26 cellular contexts compared by ENCODE assay signal in the genomic region with DNA sequence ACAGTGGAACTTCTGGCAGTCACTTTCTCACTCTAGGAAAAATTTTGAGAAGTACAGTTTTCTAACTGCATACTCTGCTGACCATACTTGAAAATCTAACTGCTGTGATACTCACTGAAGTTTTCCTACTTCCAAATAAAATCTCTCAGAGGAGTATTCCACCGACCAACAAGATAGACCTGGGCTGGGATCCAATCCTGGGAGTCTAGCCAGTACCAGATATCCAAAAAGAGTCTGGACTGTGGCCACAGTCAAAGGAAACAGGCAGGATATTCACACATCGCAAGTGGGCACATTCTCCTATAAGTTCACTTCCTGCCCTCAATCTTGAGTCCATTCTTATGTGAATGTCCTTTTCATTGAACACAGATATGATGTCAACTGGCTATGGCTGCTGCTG.
DNase-seq lines count a peak whose midpoint lies in the region; ATAC-seq, FAIRE-seq and TF ChIP-seq lines count a peak whose summit lies in the region.
"Had no signal": no experiment of that assay in that cellular context is flagged by ENCODE, and none has a peak within 500 bp of the region (broad histone marks: within the 10 kb centered on the region; RNA-seq: fewer than 3 reads in every experiment).

No MANE protein-coding gene starts in this region.

- H3K4me1 ChIP-seq in heart right ventricle (peaks cover 0 to 6% (median 0%) of the 10 kb centered on the region in 9 donors), astrocyte (ENCODE audit: insufficient read depth, low read length) (no peaks in the 10 kb centered on the region), testis (no peaks in the 10 kb centered on the region)
- H3K4me1 ChIP-seq: psoas muscle, spleen had no signal

- no peak for TF ChIP-seq POLR2A in testis (IDR thresholded peaks at IDR 0.05)

- ATAC-seq in heart right ventricle, result peak in 7 of 8 donors; percentile 63 to 78 (median 75)
- ATAC-seq in left lobe of liver, result peak; percentile 64
- ATAC-seq in HG02973 (IDR thresholded peaks at IDR 0.05; ENCODE audit: unreplicated experiment), result no peak
- ATAC-seq: HCT116; psoas muscle; SK-N-SH treated with all-trans-retinoic acid at 6 μM for 48 hours; stimulated activated naive CD8-positive, alpha-beta T cell treated with anti-CD3 and anti-CD28 coated beads, Interleukin-15, amount 100 ng/mL, for 72 hours; WTC11 had no signal

- no peaks in the 10 kb centered on the region for H3K4me1 Mint-ChIP-seq in astrocyte (ENCODE audit: low read depth, unreplicated experiment)
- H3K4me1 Mint-ChIP-seq: B cell; neural crest cell; stimulated activated naive CD8-positive, alpha-beta T cell treated with anti-CD3 and anti-CD28 coated beads, Interleukin-15, amount 100 ng/mL, for 72 hours had no signal

- H4K20me1 ChIP-seq in astrocyte (ENCODE audit: insufficient read depth, low read length), result no peaks in the 10 kb centered on the region

- no peaks in the 10 kb centered on the region for H3K9me3 Mint-ChIP-seq in astrocyte (ENCODE audit: unreplicated experiment)

- no peaks in the 10 kb centered on the region for H3K27me3 Mint-ChIP-seq in astrocyte (ENCODE audit: low read depth, unreplicated experiment)
- H3K27me3 Mint-ChIP-seq: B cell; stimulated activated naive CD8-positive, alpha-beta T cell treated with anti-CD3 and anti-CD28 coated beads, Interleukin-15, amount 100 ng/mL, for 72 hours had no signal

- H3K4me3 Mint-ChIP-seq in astrocyte (ENCODE audit: unreplicated experiment), result no peak overlapping the region
- H3K4me3 Mint-ChIP-seq: B cell; neural crest cell; stimulated activated naive CD8-positive, alpha-beta T cell treated with anti-CD3 and anti-CD28 coated beads, Interleukin-15, amount 100 ng/mL, for 72 hours; WTC11 had no signal

- peak in 1 of 2 donors; percentile 44 for DNase-seq in heart right ventricle
- no peak for DNase-seq in cardiac septum (ENCODE audit: low spot score)
- DNase-seq in astrocyte (ENCODE audit: low read depth), result peak; percentile 1
- DNase-seq in left lobe of liver (ENCODE audit: low spot score), result peak; percentile 41
- DNase-seq in testis, result peak; percentile 25
- no peak for DNase-seq in stimulated activated naive CD4-positive, alpha-beta T cell (lab: John Stamatoyannopoulos, UW)
- DNase-seq in stimulated activated naive CD4-positive, alpha-beta T cell treated with Interleukin-2 at 50 U/mL for 16 hours (lab: John Stamatoyannopoulos, UW), result no peak
- DNase-seq: activated CD4-positive, alpha-beta T cell treated with anti-CD3 and anti-CD28 coated beads, Interleukin-2, amount 50 U/mL, for 4 hours; activated effector memory CD4-positive, alpha-beta T cell treated with anti-CD3 and anti-CD28 coated beads, Interleukin-2, amount 50 U/mL, for 16 hours; cortex of kidney; DMS53; GF-D8; NCI-H2081 treated with DMSO at 0.1 percent for 48 hours; NCI-H524 treated with DMSO at 0.1 percent for 48 hours; psoas muscle; RPMI8226; spleen; stimulated activated CD4-positive, alpha-beta T cell treated with anti-CD3 and anti-CD28 coated beads, Interleukin-4, amount 100 ng/mL, for 24 hours; stimulated activated naive CD8-positive, alpha-beta T cell treated with anti-CD3 and anti-CD28 coated beads, Interleukin-15, amount 100 ng/mL, for 72 hours; trophoblast cell had no signal

- H3K27ac Mint-ChIP-seq in astrocyte (ENCODE audit: unreplicated experiment), result no peak overlapping the region
- H3K27ac Mint-ChIP-seq: B cell; stimulated activated naive CD8-positive, alpha-beta T cell treated with anti-CD3 and anti-CD28 coated beads, Interleukin-15, amount 100 ng/mL, for 72 hours; WTC11 had no signal

- H3K9me3 ChIP-seq in heart right ventricle (peaks cover 0 to 3% (median 0%) of the 10 kb centered on the region in 11 donors), astrocyte (ENCODE audit: insufficient read depth, low read depth, low read length) (no peaks in the 10 kb centered on the region), testis (no peaks in the 10 kb centered on the region)
- H3K9me3 ChIP-seq: psoas muscle had no signal

- TF ChIP-seq CTCF in heart right ventricle (IDR thresholded peaks at IDR 0.05), result no peak
- TF ChIP-seq CTCF in astrocyte (IDR thresholded peaks at IDR 0.05; ENCODE audit: insufficient read depth, low read depth, low read length), result no peak
- TF ChIP-seq CTCF in testis (IDR thresholded peaks at IDR 0.05), result no peak

- no peak overlapping the region for H3K4me3 ChIP-seq in heart right ventricle
- H3K4me3 ChIP-seq in astrocyte (ENCODE audit: insufficient read depth, low read depth, low read length), result no peak overlapping the region
- H3K4me3 ChIP-seq in testis, result no peak overlapping the region
- H3K4me3 ChIP-seq: psoas muscle, spleen had no signal

- H3K36me3 ChIP-seq in heart right ventricle, result no peaks in the 10 kb centered on the region
- H3K36me3 ChIP-seq in astrocyte (ENCODE audit: insufficient read depth, low read length), result no peaks in the 10 kb centered on the region
- H3K36me3 ChIP-seq in testis (ENCODE audit: low read depth, missing control alignments), result no peaks in the 10 kb centered on the region
- H3K36me3 ChIP-seq: spleen had no signal

- H3K27me3 ChIP-seq in heart right ventricle, result no peaks in the 10 kb centered on the region
- H3K27me3 ChIP-seq in astrocyte (ENCODE audit: insufficient read depth, low read length), result no peaks in the 10 kb centered on the region
- H3K27me3 ChIP-seq in testis, result no peaks in the 10 kb centered on the region
- H3K27me3 ChIP-seq: spleen had no signal

- no peak overlapping the region for H2AFZ ChIP-seq in astrocyte (ENCODE audit: low read depth, low read length)

- no peaks in the 10 kb centered on the region for H3K79me2 ChIP-seq in astrocyte (ENCODE audit: insufficient read depth, low read length)

- intact Hi-C loops in heart right ventricle (cut with DNase I) (no loop called here), cardiac septum (cut with DNase I) (no loop called here), testis (cut with DNase I; ENCODE audit: low total_unique reads) (no loop called here)

- H3K36me3 Mint-ChIP-seq in astrocyte (ENCODE audit: low read depth, unreplicated experiment), result no peaks in the 10 kb centered on the region
- H3K36me3 Mint-ChIP-seq: WTC11 had no signal

- H3K27ac ChIP-seq in heart right ventricle (no peak overlapping the region), astrocyte (ENCODE audit: low read depth, low read length) (no peak overlapping the region), testis (no peak overlapping the region)
- H3K27ac ChIP-seq: psoas muscle, spleen had no signal

- no peak for FAIRE-seq in astrocyte (lab: Jason Lieb, UNC)

- H3K9ac ChIP-seq in astrocyte (ENCODE audit: low read length), result no peak overlapping the region

- 11 to 17% methylated on average over 2 of the region's 2 CpGs for WGBS in heart right ventricle, 2 donors
- 17 to 23% methylated on average over 2 of the region's 2 CpGs for WGBS in testis, 2 donors

- H3K4me2 ChIP-seq in astrocyte (ENCODE audit: low read length), result no peak overlapping the region

Comparison
In these comparisons a context has a peak if more than half of its experiments do, and no peak if none do; other contexts are left out.
1. DNase-seq: peak in astrocyte (single experiment), left lobe of liver (single experiment) and testis (single experiment); none in cardiac septum (single experiment), stimulated activated naive CD4-positive, alpha-beta T cell (0 of 6) and stimulated activated naive CD4-positive, alpha-beta T cell treated with Interleukin-2 at 50 U/mL for 16 hours (single experiment).